ENCODE assay signal across 8 cellular contexts in genomic region chr12:64609543-64610091, GRCh38. TPM values are rescaled to one million over a fixed set of nuclear protein-coding genes. Genes with fewer than 3 reads are reported as not detected.
DNase-seq lines count a peak whose midpoint lies in the region; ATAC-seq and TF ChIP-seq lines count a peak whose summit lies in the region.

No MANE protein-coding gene starts in this region.

- CTCF ChIA-PET in activated CD8-positive, alpha-beta T cell treated with anti-CD3 and anti-CD28 coated beads for 36 hours (lab: Charles Lee), result interaction anchor here (0.8 to 3.9 kb wide), 13 partner anchors 8 to 93 kb away, joined by 3 to 20 read pairs (median 4); no protein-coding TSS in a partner anchor

- H3K36me3 ChIP-seq in HUES48 (ENCODE audit: control insufficient read depth, insufficient read depth, low read length), result no peaks in the 10 kb centered on the region; the same call in 1 of the 2 replicates
- no peaks in the 10 kb centered on the region for H3K36me3 ChIP-seq in hepatocyte (replicated peaks; ENCODE audit: insufficient read depth, low read depth)
- no peaks in the 10 kb centered on the region for H3K36me3 ChIP-seq in skeletal muscle tissue (ENCODE audit: control insufficient read depth in 3 of 3, insufficient read depth in 3 of 3, low read length in 3 of 3)

- peak; percentile 69 for DNase-seq in Caki2 (ENCODE audit: low read depth)
- no peak for DNase-seq in activated CD8-positive, alpha-beta T cell treated with anti-CD3 and anti-CD28 coated beads for 36 hours
- peak; percentile 11 for DNase-seq in hepatocyte (ENCODE audit: low spot score)
- no peak for DNase-seq in AML-193 (lab: John Stamatoyannopoulos, UW)
- DNase-seq in NCI-H446 (lab: John Stamatoyannopoulos, UW), result no peak

- H3K9me3 ChIP-seq in HUES48 (ENCODE audit: control insufficient read depth, insufficient read depth, low read length) (no peaks in the 10 kb centered on the region), hepatocyte (ENCODE audit: low read depth) (no peaks in the 10 kb centered on the region), skeletal muscle tissue (ENCODE audit: control insufficient read depth in 3 of 3, low read length in 3 of 3) (no peaks in the 10 kb centered on the region)

- H3K27me3 ChIP-seq in HUES48 (ENCODE audit: control insufficient read depth, insufficient read depth, low read length), result no peaks in the 10 kb centered on the region
- no peaks in the 10 kb centered on the region for H3K27me3 ChIP-seq in hepatocyte
- H3K27me3 ChIP-seq in skeletal muscle tissue (ENCODE audit: control insufficient read depth in 3 of 3, insufficient read depth in 3 of 3, low read length in 3 of 3), result no peaks in the 10 kb centered on the region

- peak overlapping the region; percentile 94 for H3K4me2 ChIP-seq in hepatocyte

- H3K4me3 ChIP-seq in HUES48 (ENCODE audit: low read depth, low read length) (peak overlapping the region; percentile 96), hepatocyte (peak overlapping the region; percentile 66), skeletal muscle tissue (ENCODE audit: low read length in 3 of 3) (peak overlapping the region; percentile 52 to 82 (median 53))

- ATAC-seq in activated CD8-positive, alpha-beta T cell treated with anti-CD3 and anti-CD28 coated beads for 36 hours, result peak; percentile 3
- ATAC-seq in GM19351 (IDR thresholded peaks at IDR 0.05; ENCODE audit: unreplicated experiment), result no peak

- no peak for TF ChIP-seq CTCF in activated CD8-positive, alpha-beta T cell treated with anti-CD3 and anti-CD28 coated beads for 36 hours (IDR thresholded peaks at IDR 0.05)
- TF ChIP-seq CTCF in hepatocyte (IDR thresholded peaks at IDR 0.05; ENCODE audit: poor library complexity), result no peak

- no peaks in the 10 kb centered on the region for H3K9me2 ChIP-seq in hepatocyte (replicated peaks; ENCODE audit: insufficient read depth)

- H3K27ac ChIP-seq in HUES48 (ENCODE audit: low read depth, low read length), result peak overlapping the region; percentile 96
- H3K27ac ChIP-seq in hepatocyte, result peak overlapping the region; percentile 74
- peak overlapping the region; percentile 53 for H3K27ac ChIP-seq in skeletal muscle tissue (ENCODE audit: low read depth, low read length)

- H3K27ac Mint-ChIP-seq in activated CD8-positive, alpha-beta T cell treated with anti-CD3 and anti-CD28 coated beads for 36 hours, result peak overlapping the region; percentile 92

- peaks cover 27% of the 10 kb centered on the region for H3K36me3 Mint-ChIP-seq in activated CD8-positive, alpha-beta T cell treated with anti-CD3 and anti-CD28 coated beads for 36 hours (ENCODE audit: low read depth)

- H3K9ac ChIP-seq in HUES48 (ENCODE audit: low read depth, low read length), result peak overlapping the region; percentile 61
- H3K9ac ChIP-seq in skeletal muscle tissue (ENCODE audit: low read depth in 1 of 3, low read length in 3 of 3), result peak overlapping the region; percentile 65 to 75 (median 69)

- no peaks in the 10 kb centered on the region for H4K20me1 ChIP-seq in hepatocyte (ENCODE audit: insufficient read depth, poor library complexity, severe bottlenecking)

- H3K9me3 Mint-ChIP-seq in activated CD8-positive, alpha-beta T cell treated with anti-CD3 and anti-CD28 coated beads for 36 hours, result no peaks in the 10 kb centered on the region

- H3K27me3 Mint-ChIP-seq in activated CD8-positive, alpha-beta T cell treated with anti-CD3 and anti-CD28 coated beads for 36 hours, result no peaks in the 10 kb centered on the region

- peak overlapping the region; percentile 80 for H3K4me3 Mint-ChIP-seq in activated CD8-positive, alpha-beta T cell treated with anti-CD3 and anti-CD28 coated beads for 36 hours

- POLR2A ChIA-PET in activated CD8-positive, alpha-beta T cell treated with anti-CD3 and anti-CD28 coated beads for 36 hours (lab: Charles Lee), result interaction anchor here (0.8 to 2.4 kb wide), 17 partner anchors 9 to 205 kb away, joined by 3 to 13 read pairs (median 5); partner anchors contain the start of gene XPOT

- under 1% methylated on average over 15 of the region's 15 CpGs for WGBS in hepatocyte (ENCODE audit: low lambda C conversion rate, missing lambda C conversion rate)

- H3K4me1 ChIP-seq in HUES48 (ENCODE audit: control insufficient read depth, insufficient read depth, low read length), result peaks cover 10% of the 10 kb centered on the region
- peaks cover 7% of the 10 kb centered on the region for H3K4me1 ChIP-seq in hepatocyte (ENCODE audit: insufficient read depth)
- H3K4me1 ChIP-seq in skeletal muscle tissue (ENCODE audit: control insufficient read depth in 3 of 3, insufficient read depth in 3 of 3, low read length in 3 of 3), result peaks cover 0 to 20% (median 0%) of the 10 kb centered on the region in 3 donors

- in situ Hi-C loops in Caki2 (cut with HindIII; ENCODE audit: low pct_unique_long_range_greater_than_20kb, low sequenced_read_pairs), result no loop called here

- intact Hi-C loops in activated CD8-positive, alpha-beta T cell treated with anti-CD3 and anti-CD28 coated beads for 36 hours (cut with micrococcal nuclease), result no loop called here

- peaks cover 28% of the 10 kb centered on the region for H3K4me1 Mint-ChIP-seq in activated CD8-positive, alpha-beta T cell treated with anti-CD3 and anti-CD28 coated beads for 36 hours (ENCODE audit: low read depth)

- H3K79me2 ChIP-seq in hepatocyte, result peaks cover 35% of the 10 kb centered on the region

- H2AFZ ChIP-seq in hepatocyte, result peak overlapping the region; percentile 68

RNA-seq across cellular contexts. Expression of gene RASSF3, which starts 0.7 kb away (rescaled TPM):
- total RNA-seq in Caki2 (2014; rRNA removed; shearing (Covaris generic); ENCODE audit: low replicate concordance), result 50.0 and 63.8 TPM in 2 replicates
- total RNA-seq in activated CD8-positive, alpha-beta T cell treated with anti-CD3 and anti-CD28 coated beads for 36 hours, result 10 to 100 TPM; 40.4 to 41.6 TPM
- total RNA-seq in hepatocyte (20.0 and 22.3 TPM in 2 replicates), skeletal muscle tissue (31.8 TPM)
- polyA plus RNA-seq in hepatocyte, result 5.1 and 7.8 TPM in 2 replicates

Comparison
In these comparisons a context has a peak if more than half of its experiments do, and no peak if none do; other contexts are left out.
1. DNase-seq: peak in Caki2 (single experiment) and hepatocyte (single experiment); none in activated CD8-positive, alpha-beta T cell treated with anti-CD3 and anti-CD28 coated beads for 36 hours (single experiment), AML-193 (0 of 2) and NCI-H446 (0 of 2).
2. Peak in every context shown above with its lines, with median percentiles within 50 percentile points of each other: H3K27ac ChIP-seq and H3K4me3 ChIP-seq.